ENCODE assay signal across 8 cellular contexts in the genomic region with DNA sequence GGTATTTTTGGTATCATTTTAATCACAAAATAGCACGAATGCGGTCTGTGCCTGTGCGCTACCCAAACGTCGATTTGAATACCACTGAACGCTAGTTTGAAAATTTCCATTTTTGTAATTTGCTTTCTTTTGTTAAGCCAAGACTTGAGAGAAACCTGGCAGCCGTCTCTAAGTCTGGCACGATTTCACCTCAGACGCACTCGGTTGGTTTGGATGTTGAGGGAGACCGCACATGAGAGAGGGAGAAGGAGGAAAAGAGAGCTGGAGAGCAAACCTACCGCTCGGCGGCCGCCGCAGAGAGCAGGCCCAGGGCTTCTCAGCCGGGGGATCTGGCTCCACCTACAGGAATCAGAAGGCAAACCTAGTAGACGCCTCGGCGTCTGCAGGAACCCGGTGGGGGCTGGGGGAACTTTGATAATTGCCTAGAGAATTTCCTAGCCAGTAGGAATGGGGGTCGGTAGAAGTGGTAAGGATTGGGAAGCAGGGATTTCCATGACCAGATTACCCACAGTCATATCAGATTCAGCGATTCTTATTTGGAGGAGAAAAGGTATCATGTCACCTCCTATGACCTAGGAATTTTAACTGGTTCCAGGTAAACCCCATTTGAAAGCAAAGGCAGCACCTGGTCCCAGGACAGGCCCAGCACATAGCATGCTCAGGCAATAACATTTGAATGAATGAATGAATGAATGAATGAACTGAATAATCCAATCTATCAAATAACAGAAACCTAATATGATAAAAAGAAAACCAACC.
DNase-seq lines count a peak whose midpoint lies in the region; ATAC-seq and TF ChIP-seq lines count a peak whose summit lies in the region.

No MANE protein-coding gene starts in this region.

- H3K4me3 Mint-ChIP-seq in WTC11 = peak overlapping the region; percentile 33
- peak overlapping the region; percentile 62 for H3K4me3 Mint-ChIP-seq in central memory CD8-positive, alpha-beta T cell

- TF ChIP-seq CTCF in WTC11 (IDR thresholded peaks at IDR 0.05) (peak; percentile 72), liver (IDR thresholded peaks at IDR 0.05; ENCODE audit: low read depth, low read length, missing input control) (peak; percentile 57)

- no peaks in the 10 kb centered on the region for H3K36me3 Mint-ChIP-seq in WTC11
- peaks cover 3% of the 10 kb centered on the region for H3K36me3 Mint-ChIP-seq in central memory CD8-positive, alpha-beta T cell (ENCODE audit: insufficient read depth)

- ATAC-seq in GM21737 (IDR thresholded peaks at IDR 0.05; ENCODE audit: unreplicated experiment) (peak; percentile 97), WTC11 (peak; percentile 97)
- peak; percentile 84 for ATAC-seq in central memory CD8-positive, alpha-beta T cell (replicated peaks; ENCODE audit: extremely low read depth, poor library complexity, severe bottlenecking)

- H3K4me1 Mint-ChIP-seq in WTC11 = peaks cover 37% of the 10 kb centered on the region
- peaks cover 9% of the 10 kb centered on the region for H3K4me1 Mint-ChIP-seq in central memory CD8-positive, alpha-beta T cell

- H3K9me3 ChIP-seq in liver (ENCODE audit: control insufficient read depth in 4 of 4, low read length in 3 of 4) = no peaks in the 10 kb centered on the region

- peak overlapping the region; percentile 1 to 51 for H3K27ac ChIP-seq in liver (ENCODE audit: low read depth in 1 of 2, low read length in 2 of 2)

- no peaks in the 10 kb centered on the region for H3K27me3 ChIP-seq in liver (ENCODE audit: control insufficient read depth in 4 of 4, insufficient read depth in 4 of 4, low read length in 3 of 4)

- POLR2A ChIA-PET in WTC11 (lab: Charles Lee) = interaction anchor here (1.1 kb wide), 1 partner anchor 53 kb away, joined by 4 read pairs; no protein-coding TSS in a partner anchor

- no peak overlapping the region for H3K4me3 ChIP-seq in liver (ENCODE audit: low read depth in 1 of 3, low read length in 3 of 3)

- no peaks in the 10 kb centered on the region for H3K4me1 ChIP-seq in liver (ENCODE audit: control insufficient read depth in 4 of 4, insufficient read depth in 4 of 4, low read length in 3 of 4)

- DNase-seq in Daoy (ENCODE audit: low read depth) (peak; percentile 57), LHCN-M2 (ENCODE audit: low read depth) (peak; percentile 31), WTC11 (ENCODE audit: low spot score) (peak; percentile 87), NCI-H1105 (lab: John Stamatoyannopoulos, UW) (no peak)
- peak; percentile 32 to 36 for DNase-seq in central memory CD8-positive, alpha-beta T cell (ENCODE audit: low spot score in 2 of 2)
- DNase-seq in stimulated activated CD4-positive, alpha-beta T cell treated with anti-CD3 and anti-CD28 coated beads, Interleukin-2, amount 100 ng/mL, for 48 hours = peak; percentile 43 to 53

- peak overlapping the region; percentile 80; the same call in 1 of the 2 replicates for H3K27ac Mint-ChIP-seq in WTC11
- no peak overlapping the region for H3K27ac Mint-ChIP-seq in central memory CD8-positive, alpha-beta T cell (ENCODE audit: low read depth)

- peaks cover 12% of the 10 kb centered on the region for H3K27me3 Mint-ChIP-seq in WTC11 (ENCODE audit: low read depth)
- H3K27me3 Mint-ChIP-seq in central memory CD8-positive, alpha-beta T cell = no peaks in the 10 kb centered on the region

- peak; percentile 78 to 83 for TF ChIP-seq RAD21 in liver (IDR thresholded peaks at IDR 0.05)

- H3K9me3 Mint-ChIP-seq in WTC11 = no peaks in the 10 kb centered on the region
- no peaks in the 10 kb centered on the region for H3K9me3 Mint-ChIP-seq in central memory CD8-positive, alpha-beta T cell

- WGBS in liver = 26% methylated on average over 23 of the region's 23 CpGs

- no peaks in the 10 kb centered on the region for H3K36me3 ChIP-seq in liver (ENCODE audit: control insufficient read depth in 4 of 4, insufficient read depth in 3 of 4, low read depth in 1 of 4, low read length in 3 of 4)

- CTCF ChIA-PET in WTC11 (lab: Charles Lee) = interaction anchor here (0.6 to 3.2 kb wide), 18 partner anchors 9 to 663 kb away, joined by 3 to 27 read pairs (median 5); no protein-coding TSS in a partner anchor

- peak overlapping the region in 1 of 2 donors; percentile 52 for H3K9ac ChIP-seq in liver (ENCODE audit: low read depth in 1 of 2, low read length in 2 of 2)

TF ChIP-seq in WTC11, 78 proteins besides CTCF, POLR2A, EP300 and RAD21:
- TF ChIP-seq TCF7 (CRISPR knock-in tag; IDR thresholded peaks at IDR 0.05; ENCODE audit: low read depth) = no peak
- TF ChIP-seq SP1 (CRISPR knock-in tag; conservative IDR thresholded peaks at IDR 0.05) = 0 out of 2 replicates have a peak, but pooled peaks have one; percentile 10
- no peak for TF ChIP-seq RELA (CRISPR knock-in tag; IDR thresholded peaks at IDR 0.05; ENCODE audit: borderline replicate concordance)
- TF ChIP-seq ZNF317 (CRISPR knock-in tag; IDR thresholded peaks at IDR 0.05; ENCODE audit: borderline replicate concordance, low read depth) = no peak

TF ChIP-seq in liver, 16 proteins besides CTCF, POLR2A, EP300 and RAD21:
- TF ChIP-seq RXRA (IDR thresholded peaks at IDR 0.05) (peak in 1 of 2 donors; percentile 23), YY1 (IDR thresholded peaks at IDR 0.05) (peak; percentile 20), NR2F2 (IDR thresholded peaks at IDR 0.05) (no peak)
